In the genomic region with DNA sequence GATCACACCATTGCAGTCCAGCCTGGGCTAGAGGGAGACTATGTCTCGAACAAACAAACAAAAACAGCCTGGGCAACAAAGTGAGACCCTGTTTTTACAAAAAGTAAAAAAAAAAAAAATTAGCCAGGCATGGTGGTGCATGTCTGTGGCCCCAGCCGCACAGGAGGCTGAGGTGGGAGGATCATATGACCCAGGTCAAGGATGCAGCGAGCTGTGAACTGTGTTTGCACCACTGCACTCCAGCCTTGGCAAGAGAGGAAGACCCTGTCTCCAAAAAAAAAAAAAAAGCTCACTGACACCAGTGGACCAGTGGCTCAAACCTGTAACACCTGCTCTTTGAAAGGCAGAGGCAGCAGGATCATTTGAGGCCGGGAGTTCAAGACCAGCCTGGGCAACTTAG, we compare ENCODE assay signal across 12 cellular contexts.
"Had no signal": no experiment of that assay in that cellular context is flagged by ENCODE, and none has a peak within 500 bp of the region (broad histone marks: within the 10 kb centered on the region; RNA-seq: fewer than 3 reads in every experiment).

No MANE protein-coding gene starts in this region.

- DNase-seq: activated CD4-positive, alpha-beta T cell treated with anti-CD3 and anti-CD28 coated beads, Interleukin-2, amount 50 U/mL, for 1 hour; activated CD4-positive, CD25-positive, alpha-beta regulatory T cell treated with anti-CD3 and anti-CD28 coated beads, Interleukin-2, amount 50 U/mL, for 72 hours; aorta; heart right ventricle; mesenchymal stem cell; mucosa of descending colon; naive B cell; stimulated activated naive CD4-positive, alpha-beta T cell treated with Interleukin-2 at 50 U/mL for 16 hours; substantia nigra; tibial artery had no signal

- H3K27me3 Mint-ChIP-seq: naive B cell had no signal

- H3K9ac ChIP-seq: parathyroid adenoma had no signal

- H3K27me3 ChIP-seq: heart right ventricle, tibial artery had no signal

- H3K4me3 ChIP-seq: coronary artery, heart right ventricle, mucosa of descending colon, tibial artery had no signal

- H3K4me1 ChIP-seq: parathyroid adenoma, tibial artery had no signal

- H3K27ac ChIP-seq: coronary artery, parathyroid adenoma, tibial artery had no signal

- H2AFZ ChIP-seq: parathyroid adenoma had no signal

- H3K9me3 ChIP-seq: heart right ventricle, mucosa of descending colon, tibial artery had no signal

- H3K4me3 Mint-ChIP-seq: naive B cell had no signal
